In the genomic region with DNA sequence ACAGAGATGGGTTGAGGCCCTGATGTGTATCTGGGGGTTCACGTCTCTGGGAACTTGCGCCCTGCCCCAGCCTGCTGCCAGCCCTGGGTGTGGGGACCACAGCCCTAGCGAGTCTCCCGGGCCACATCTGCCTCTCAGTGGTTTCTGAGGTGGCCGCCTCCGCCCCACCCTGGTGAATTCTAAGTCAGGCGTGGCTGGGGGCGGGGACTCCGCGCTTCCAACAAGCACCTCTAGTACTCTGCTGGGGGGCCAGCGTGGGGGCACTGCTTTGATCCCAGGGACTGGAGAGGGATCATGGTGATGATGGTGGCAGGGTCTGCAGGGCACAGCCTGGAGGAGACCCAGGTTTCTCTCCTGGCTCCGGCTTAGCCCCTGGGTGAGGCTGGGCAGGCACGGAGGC, we compare ENCODE assay signal across 9 cellular contexts. TPM values are rescaled to one million over a fixed set of nuclear protein-coding genes. Genes with fewer than 3 reads are reported as not detected.
DNase-seq lines count a peak whose midpoint lies in the region; ATAC-seq lines count a peak whose summit lies in the region.
"Had no signal": no experiment of that assay in that cellular context is flagged by ENCODE, and none has a peak within 500 bp of the region (broad histone marks: within the 10 kb centered on the region; RNA-seq: fewer than 3 reads in every experiment).

No MANE protein-coding gene starts in this region.

- H3K4me3 ChIP-seq in BLaER1 treated with 17β-estradiol and CSF1 and Interleukin-3, amounts not matched to agents 10 nM and 100 nM = peak overlapping the region in 3 of 10 experiments; percentile 2 to 29 (median 21); a peak in 5 of 20 replicates
- no peak overlapping the region for H3K4me3 ChIP-seq in neuronal stem cell (ENCODE audit: low read length in 2 of 2)

- H3K4me1 ChIP-seq in BLaER1 treated with 17β-estradiol and CSF1 and Interleukin-3, amounts not matched to agents 10 nM and 100 nM = peaks cover 60 to 90% (median 83%) of the 10 kb centered on the region in 10 experiments
- H3K4me1 ChIP-seq in neuronal stem cell (ENCODE audit: control insufficient read depth in 2 of 2, insufficient read depth in 1 of 2, low read depth in 1 of 2, low read length in 2 of 2) = peaks cover 33 to 48% of the 10 kb centered on the region in 2 donors

- H4K20me1 ChIP-seq in BLaER1 treated with 17β-estradiol and CSF1 and Interleukin-3, amounts not matched to agents 10 nM and 100 nM = peaks cover 41 to 87% (median 81%) of the 10 kb centered on the region in 11 experiments; a peak in 21 of 22 replicates

- peak overlapping the region in 8 of 11 experiments; percentile 10 to 87 (median 28); a peak in 11 of 22 replicates for H3K9ac ChIP-seq in BLaER1 treated with 17β-estradiol and CSF1 and Interleukin-3, amounts not matched to agents 10 nM and 100 nM
- H3K9ac ChIP-seq in neuronal stem cell (ENCODE audit: low read depth, low read length, poor library complexity) = peak overlapping the region; percentile 12

- H3K36me3 ChIP-seq in BLaER1 treated with 17β-estradiol and CSF1 and Interleukin-3, amounts not matched to agents 10 nM and 100 nM = no peaks in the 10 kb centered on the region
- H3K36me3 ChIP-seq in neuronal stem cell (replicated peaks in 1 of 2; ENCODE audit: control insufficient read depth in 2 of 2, insufficient read depth in 2 of 2, low read length in 2 of 2) = no peaks in the 10 kb centered on the region

- peaks cover 5 to 7% of the 10 kb centered on the region in 2 donors for H3K36me3 Mint-ChIP-seq in activated naive CD4-positive, alpha-beta T cell treated with anti-CD3 and anti-CD28 coated beads, Interleukin-2, amount 50 U/mL, for 72 hours
- H3K36me3 Mint-ChIP-seq: activated naive CD8-positive, alpha-beta T cell had no signal

- ATAC-seq in HG03045 (IDR thresholded peaks at IDR 0.05; ENCODE audit: unreplicated experiment) = peak; percentile 43
- peak; percentile 39 for ATAC-seq in activated naive CD4-positive, alpha-beta T cell treated with anti-CD3 and anti-CD28 coated beads, Interleukin-2, amount 50 U/mL, for 72 hours
- no peak for ATAC-seq in GM21737 (IDR thresholded peaks at IDR 0.05; ENCODE audit: unreplicated experiment)

- peak overlapping the region; percentile 80 for H3K23ac ChIP-seq in neuronal stem cell (ENCODE audit: low read depth, low read length, poor library complexity)

- peaks cover 9 to 10% (median 10%) of the 10 kb centered on the region in 11 experiments for H3K27me3 ChIP-seq in BLaER1 treated with 17β-estradiol and CSF1 and Interleukin-3, amounts not matched to agents 10 nM and 100 nM
- H3K27me3 ChIP-seq in neuronal stem cell (ENCODE audit: control insufficient read depth in 3 of 3, insufficient read depth in 3 of 3, low read depth in 1 of 3, low read length in 3 of 3) = peaks cover 0 to 7% (median 0%) of the 10 kb centered on the region in 3 experiments

- peak overlapping the region; percentile 92 for H2AK5ac ChIP-seq in neuronal stem cell (ENCODE audit: low read depth, low read length)

- peak overlapping the region; percentile 38 for H3K14ac ChIP-seq in neuronal stem cell (ENCODE audit: low read length)

- no peak overlapping the region for H2AFZ ChIP-seq in neuronal stem cell (ENCODE audit: low read length)

- DNase-seq in activated naive CD4-positive, alpha-beta T cell treated with anti-CD3 and anti-CD28 coated beads, Interleukin-2, amount 50 U/mL, for 72 hours (ENCODE audit: low spot score in 2 of 2) = peak in 1 of 2 donors; percentile 45
- DNase-seq in neuronal stem cell (ENCODE audit: low spot score) (no peak), SW 1271 (lab: John Stamatoyannopoulos, UW) (no peak), NCI-H526 treated with DMSO at 0.1 percent for 48 hours (lab: John Stamatoyannopoulos, UW) (no peak), GF-D8 (lab: John Stamatoyannopoulos, UW) (no peak)

- no peaks in the 10 kb centered on the region for H3K9me3 Mint-ChIP-seq in activated naive CD4-positive, alpha-beta T cell treated with anti-CD3 and anti-CD28 coated beads, Interleukin-2, amount 50 U/mL, for 72 hours

- H3K27ac Mint-ChIP-seq in activated naive CD4-positive, alpha-beta T cell treated with anti-CD3 and anti-CD28 coated beads, Interleukin-2, amount 50 U/mL, for 72 hours = no peak overlapping the region
- H3K27ac Mint-ChIP-seq: activated naive CD8-positive, alpha-beta T cell had no signal

- peak overlapping the region; percentile 67 for H2BK15ac ChIP-seq in neuronal stem cell (ENCODE audit: low read length)

- H3K27ac ChIP-seq in BLaER1 treated with 17β-estradiol and CSF1 and Interleukin-3, amounts not matched to agents 10 nM and 100 nM = peak overlapping the region in 2 of 11 experiments; percentile 15 to 17; a peak in 1 of 22 replicates
- no peak overlapping the region for H3K27ac ChIP-seq in neuronal stem cell (replicated peaks; ENCODE audit: low read length)

- H3K79me1 ChIP-seq in neuronal stem cell (ENCODE audit: low read depth, low read length) = peaks cover 39% of the 10 kb centered on the region

- no peak overlapping the region for H3K4ac ChIP-seq in neuronal stem cell (ENCODE audit: low read length)

- no peak overlapping the region for H4K8ac ChIP-seq in neuronal stem cell (ENCODE audit: low read depth, low read length)

- no peak overlapping the region for H2BK12ac ChIP-seq in neuronal stem cell (ENCODE audit: low read length)

- WGBS in neuronal stem cell (ENCODE audit: extremely low coverage in 2 of 2, insufficient read length in 2 of 2, insufficient replicate concordance in 1 of 2), 2 donors = no CpG with 5 or more reads among the region's 13 CpGs

- peak overlapping the region; percentile 89 to 100 (median 99) for H3K4me2 ChIP-seq in BLaER1 treated with 17β-estradiol and CSF1 and Interleukin-3, amounts not matched to agents 10 nM and 100 nM
- no peak overlapping the region for H3K4me2 ChIP-seq in neuronal stem cell (ENCODE audit: insufficient read depth, low read length, poor library complexity, severe bottlenecking)

- no peak overlapping the region for H2BK120ac ChIP-seq in neuronal stem cell (ENCODE audit: low read depth, low read length)

- H2BK5ac ChIP-seq in neuronal stem cell (ENCODE audit: low read length) = peak overlapping the region; percentile 3

- H3K9me3 ChIP-seq in BLaER1 treated with 17β-estradiol and CSF1 and Interleukin-3, amounts not matched to agents 10 nM and 100 nM (replicated peaks in 1 of 11) = no peaks in the 10 kb centered on the region
- H3K9me3 ChIP-seq in neuronal stem cell (replicated peaks in 1 of 2; ENCODE audit: control insufficient read depth in 2 of 2, insufficient read depth in 1 of 2, low read depth in 1 of 2, low read length in 2 of 2) = no peaks in the 10 kb centered on the region

- no peak overlapping the region for H4K91ac ChIP-seq in neuronal stem cell (ENCODE audit: low read depth, low read length, poor library complexity)

- H3K18ac ChIP-seq in neuronal stem cell (ENCODE audit: low read length) = peak overlapping the region; percentile 57

RNA-seq across cellular contexts. Expression of a gene that starts 3.6 kb away (rescaled TPM):
- under 1 TPM; 0.16 to 0.80 TPM for total RNA-seq in activated naive CD4-positive, alpha-beta T cell treated with anti-CD3 and anti-CD28 coated beads, Interleukin-2, amount 50 U/mL, for 72 hours
- polyA plus RNA-seq in neuronal stem cell (2013, experiment 1 of 2) = 7.6 TPM
- 7.9 TPM for polyA plus RNA-seq in neuronal stem cell (2013, experiment 2 of 2)

RNA-seq across cellular contexts. Expression of a gene that starts 31.7 kb away (rescaled TPM):
- 10 to 100 TPM; 53.7 to 63.1 TPM for total RNA-seq in activated naive CD4-positive, alpha-beta T cell treated with anti-CD3 and anti-CD28 coated beads, Interleukin-2, amount 50 U/mL, for 72 hours
- 76.9 TPM for polyA plus RNA-seq in neuronal stem cell (2013, experiment 1 of 2)
- polyA plus RNA-seq in neuronal stem cell (2013, experiment 2 of 2) = 74.7 TPM

RNA-seq across cellular contexts. Expression of a gene that starts 46.6 kb away (rescaled TPM):
- 10 to 100 TPM; 10.1 to 28.4 TPM for total RNA-seq in activated naive CD4-positive, alpha-beta T cell treated with anti-CD3 and anti-CD28 coated beads, Interleukin-2, amount 50 U/mL, for 72 hours
- 18.5 TPM for polyA plus RNA-seq in neuronal stem cell (2013, experiment 1 of 2)
- 20.5 TPM for polyA plus RNA-seq in neuronal stem cell (2013, experiment 2 of 2)

RNA-seq across cellular contexts. Expression of a gene that starts 52.2 kb away (rescaled TPM):
- total RNA-seq in activated naive CD4-positive, alpha-beta T cell treated with anti-CD3 and anti-CD28 coated beads, Interleukin-2, amount 50 U/mL, for 72 hours = not detected
- 7.8 TPM for polyA plus RNA-seq in neuronal stem cell (2013, experiment 1 of 2)
- polyA plus RNA-seq in neuronal stem cell (2013, experiment 2 of 2) = 7.6 TPM
